Comparison of ENCODE assay signal across 18 cellular contexts in the genomic region with DNA sequence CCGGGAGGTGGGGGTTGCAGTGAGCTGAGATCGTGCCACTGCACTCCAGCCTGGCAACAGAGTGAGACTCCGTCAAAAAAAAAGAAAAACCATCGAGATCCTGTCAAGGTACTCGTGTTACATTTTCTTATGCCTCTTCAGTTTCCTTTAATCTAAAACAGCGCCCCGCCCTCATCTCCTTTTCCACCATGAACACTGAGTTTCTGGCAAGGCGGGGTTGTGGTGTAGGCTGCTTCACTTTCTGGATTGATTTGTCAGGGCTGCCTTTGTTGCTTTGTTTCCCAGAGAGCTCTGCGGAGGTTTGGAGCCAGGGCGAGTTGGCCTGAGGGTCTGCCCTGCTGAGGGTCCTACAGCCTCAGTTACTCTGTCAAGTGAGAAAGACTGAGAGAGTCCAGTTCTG. TPM values are rescaled to one million over a fixed set of nuclear protein-coding genes. Genes with fewer than 3 reads are reported as not detected.
DNase-seq lines count a peak whose midpoint lies in the region; ATAC-seq and FAIRE-seq lines count a peak whose summit lies in the region.
"Had no signal": no experiment of that assay in that cellular context is flagged by ENCODE, and none has a peak within 500 bp of the region (broad histone marks: within the 10 kb centered on the region; RNA-seq: fewer than 3 reads in every experiment).

No MANE protein-coding gene starts in this region.

- H2AK5ac ChIP-seq in neuronal stem cell (ENCODE audit: low read depth, low read length): peak overlapping the region; percentile 25

- FAIRE-seq in G401.6 (lab: Jason Lieb, UNC): peak; percentile 25
- FAIRE-seq: A204.1, HepG2, urothelium cell line had no signal

- peak overlapping the region; percentile 22 for H3K4me3 Mint-ChIP-seq in T-helper 2 cell treated with Interferon-gamma antibody and Interleukin-4, amounts not matched to agents 5 μg/mL and 100 μg/mL, for 36 hours
- peak overlapping the region; percentile 19 for H3K4me3 Mint-ChIP-seq in activated T-helper 1 cell treated with anti-CD3 and anti-CD28 coated beads, Interleukin-12 subunit alpha, Interleukin-12 subunit beta, Interleukin-2, Interleukin-4 antibody, amounts not matched to agents 30 ng/mL and 10 ng/mL and 1 ng/mL, durations not matched to agents 14 hours and 24 hours and 36 hours
- H3K4me3 Mint-ChIP-seq: HFFc6; stimulated activated memory B cell treated with anti-CD40 and anti-IgM and Interleukin-4, amounts not matched to agents 10 μg/mL and 1 μg/mL and 100 μg/mL, for 72 hours had no signal

- no peaks in the 10 kb centered on the region for H3K9me3 ChIP-seq in neuronal stem cell (replicated peaks in 1 of 2; ENCODE audit: control insufficient read depth in 2 of 2, insufficient read depth in 1 of 2, low read depth in 1 of 2, low read length in 2 of 2)
- H3K9me3 ChIP-seq: MG63 had no signal

- no peak overlapping the region for H3K4me3 ChIP-seq in neuronal stem cell (ENCODE audit: low read length in 2 of 2)
- H3K4me3 ChIP-seq: MG63 had no signal

- H4K91ac ChIP-seq in neuronal stem cell (ENCODE audit: low read depth, low read length, poor library complexity): no peak overlapping the region

- intact Hi-C loops in activated T-helper 1 cell treated with anti-CD3 and anti-CD28 coated beads, Interleukin-12 subunit alpha, Interleukin-12 subunit beta, Interleukin-2, Interleukin-4 antibody, amounts not matched to agents 30 ng/mL and 10 ng/mL and 1 ng/mL, durations not matched to agents 14 hours and 24 hours and 36 hours (cut with micrococcal nuclease): no loop called here
- intact Hi-C loops in posterior vena cava (cut with DNase I): no loop called here

- peaks cover 11 to 21% of the 10 kb centered on the region in 2 donors for H3K4me1 ChIP-seq in neuronal stem cell (ENCODE audit: control insufficient read depth in 2 of 2, insufficient read depth in 1 of 2, low read depth in 1 of 2, low read length in 2 of 2)

- ATAC-seq in HG03565 (IDR thresholded peaks at IDR 0.05; ENCODE audit: unreplicated experiment): no peak
- no peak for ATAC-seq in HG02885 (IDR thresholded peaks at IDR 0.05; ENCODE audit: poor library complexity, unreplicated experiment)
- ATAC-seq: HepG2; stimulated activated memory B cell treated with anti-CD40 and anti-IgM and Interleukin-4, amounts not matched to agents 10 μg/mL and 1 μg/mL and 100 μg/mL, for 72 hours had no signal

- H3K23ac ChIP-seq in neuronal stem cell (ENCODE audit: low read depth, low read length, poor library complexity): no peak overlapping the region

- no peak overlapping the region for H3K4me2 ChIP-seq in neuronal stem cell (ENCODE audit: insufficient read depth, low read length, poor library complexity, severe bottlenecking)

- H3K36me3 Mint-ChIP-seq in T-helper 2 cell treated with Interferon-gamma antibody and Interleukin-4, amounts not matched to agents 5 μg/mL and 100 μg/mL, for 36 hours (ENCODE audit: low read depth): peaks cover 13% of the 10 kb centered on the region
- H3K36me3 Mint-ChIP-seq in activated T-helper 1 cell treated with anti-CD3 and anti-CD28 coated beads, Interleukin-12 subunit alpha, Interleukin-12 subunit beta, Interleukin-2, Interleukin-4 antibody, amounts not matched to agents 30 ng/mL and 10 ng/mL and 1 ng/mL, durations not matched to agents 14 hours and 24 hours and 36 hours (ENCODE audit: low read depth): peaks cover 10% of the 10 kb centered on the region

- no peak overlapping the region for H2BK5ac ChIP-seq in neuronal stem cell (ENCODE audit: low read length)

- peak; percentile 6 for DNase-seq in T-helper 2 cell treated with Interferon-gamma antibody and Interleukin-4, amounts not matched to agents 5 μg/mL and 100 μg/mL, for 36 hours (ENCODE audit: low spot score)
- DNase-seq in T-helper 2 cell (no peak), neuronal stem cell (ENCODE audit: low spot score) (no peak), posterior vena cava (ENCODE audit: low spot score) (no peak)
- peak; percentile 14 for DNase-seq in activated T-helper 1 cell treated with anti-CD3 and anti-CD28 coated beads, Interleukin-12 subunit alpha, Interleukin-12 subunit beta, Interleukin-2, Interleukin-4 antibody, amounts not matched to agents 30 ng/mL and 10 ng/mL and 1 ng/mL, durations not matched to agents 14 hours and 24 hours and 36 hours (ENCODE audit: low spot score)
- DNase-seq: activated CD8-positive, alpha-beta memory T cell treated with anti-CD3 and anti-CD28 coated beads, Interleukin-2, amount 50 U/mL, for 4 hours; C1 segment of cervical spinal cord; HFFc6; MG63; NCI-H2029; NCI-H524 treated with DMSO at 0.1 percent for 48 hours had no signal

- H3K27ac Mint-ChIP-seq in T-helper 2 cell treated with Interferon-gamma antibody and Interleukin-4, amounts not matched to agents 5 μg/mL and 100 μg/mL, for 36 hours: no peak overlapping the region
- H3K27ac Mint-ChIP-seq in activated T-helper 1 cell treated with anti-CD3 and anti-CD28 coated beads, Interleukin-12 subunit alpha, Interleukin-12 subunit beta, Interleukin-2, Interleukin-4 antibody, amounts not matched to agents 30 ng/mL and 10 ng/mL and 1 ng/mL, durations not matched to agents 14 hours and 24 hours and 36 hours: peak overlapping the region; percentile 40
- H3K27ac Mint-ChIP-seq: HFFc6; stimulated activated memory B cell treated with anti-CD40 and anti-IgM and Interleukin-4, amounts not matched to agents 10 μg/mL and 1 μg/mL and 100 μg/mL, for 72 hours had no signal

- no peak overlapping the region for H3K18ac ChIP-seq in neuronal stem cell (ENCODE audit: low read length)

- H3K36me3 ChIP-seq in neuronal stem cell (replicated peaks in 1 of 2; ENCODE audit: control insufficient read depth in 2 of 2, insufficient read depth in 2 of 2, low read length in 2 of 2): no peaks in the 10 kb centered on the region
- H3K36me3 ChIP-seq: MG63 had no signal

- no peak overlapping the region for H4K8ac ChIP-seq in neuronal stem cell (ENCODE audit: low read depth, low read length)

- H3K27me3 Mint-ChIP-seq in T-helper 2 cell treated with Interferon-gamma antibody and Interleukin-4, amounts not matched to agents 5 μg/mL and 100 μg/mL, for 36 hours (ENCODE audit: low read depth): no peaks in the 10 kb centered on the region
- H3K27me3 Mint-ChIP-seq in activated T-helper 1 cell treated with anti-CD3 and anti-CD28 coated beads, Interleukin-12 subunit alpha, Interleukin-12 subunit beta, Interleukin-2, Interleukin-4 antibody, amounts not matched to agents 30 ng/mL and 10 ng/mL and 1 ng/mL, durations not matched to agents 14 hours and 24 hours and 36 hours (ENCODE audit: insufficient read depth): no peaks in the 10 kb centered on the region
- H3K27me3 Mint-ChIP-seq: stimulated activated memory B cell treated with anti-CD40 and anti-IgM and Interleukin-4, amounts not matched to agents 10 μg/mL and 1 μg/mL and 100 μg/mL, for 72 hours had no signal

- no peak overlapping the region for H2BK12ac ChIP-seq in neuronal stem cell (ENCODE audit: low read length)

- WGBS in neuronal stem cell (ENCODE audit: extremely low coverage in 2 of 2, insufficient read length in 2 of 2, insufficient replicate concordance in 1 of 2), 2 donors: no CpG with 5 or more reads among the region's 10 CpGs

- H3K4ac ChIP-seq in neuronal stem cell (ENCODE audit: low read length): no peak overlapping the region

- H2BK15ac ChIP-seq in neuronal stem cell (ENCODE audit: low read length): peak overlapping the region; percentile 10

- peaks cover 40% of the 10 kb centered on the region for H3K4me1 Mint-ChIP-seq in T-helper 2 cell treated with Interferon-gamma antibody and Interleukin-4, amounts not matched to agents 5 μg/mL and 100 μg/mL, for 36 hours (ENCODE audit: low read depth)
- peaks cover 54% of the 10 kb centered on the region for H3K4me1 Mint-ChIP-seq in activated T-helper 1 cell treated with anti-CD3 and anti-CD28 coated beads, Interleukin-12 subunit alpha, Interleukin-12 subunit beta, Interleukin-2, Interleukin-4 antibody, amounts not matched to agents 30 ng/mL and 10 ng/mL and 1 ng/mL, durations not matched to agents 14 hours and 24 hours and 36 hours (ENCODE audit: low read depth)

- peak overlapping the region; percentile 70 for H2AFZ ChIP-seq in neuronal stem cell (ENCODE audit: low read length)

- H3K14ac ChIP-seq in neuronal stem cell (ENCODE audit: low read length): no peak overlapping the region

- H3K9ac ChIP-seq in neuronal stem cell (ENCODE audit: low read depth, low read length, poor library complexity): no peak overlapping the region

- H3K79me1 ChIP-seq in neuronal stem cell (ENCODE audit: low read depth, low read length): no peaks in the 10 kb centered on the region

- H3K27me3 ChIP-seq in neuronal stem cell (ENCODE audit: control insufficient read depth in 3 of 3, insufficient read depth in 3 of 3, low read depth in 1 of 3, low read length in 3 of 3): peaks cover 0 to 19% (median 0%) of the 10 kb centered on the region in 3 experiments
- H3K27me3 ChIP-seq: MG63 had no signal

- H3K27ac ChIP-seq in neuronal stem cell (replicated peaks; ENCODE audit: low read length): no peak overlapping the region

- H2BK120ac ChIP-seq in neuronal stem cell (ENCODE audit: low read depth, low read length): no peak overlapping the region

- H3K9me3 Mint-ChIP-seq in T-helper 2 cell treated with Interferon-gamma antibody and Interleukin-4, amounts not matched to agents 5 μg/mL and 100 μg/mL, for 36 hours: no peaks in the 10 kb centered on the region
- no peaks in the 10 kb centered on the region for H3K9me3 Mint-ChIP-seq in activated T-helper 1 cell treated with anti-CD3 and anti-CD28 coated beads, Interleukin-12 subunit alpha, Interleukin-12 subunit beta, Interleukin-2, Interleukin-4 antibody, amounts not matched to agents 30 ng/mL and 10 ng/mL and 1 ng/mL, durations not matched to agents 14 hours and 24 hours and 36 hours
- H3K9me3 Mint-ChIP-seq: HFFc6; stimulated activated memory B cell treated with anti-CD40 and anti-IgM and Interleukin-4, amounts not matched to agents 10 μg/mL and 1 μg/mL and 100 μg/mL, for 72 hours had no signal

RNA-seq across cellular contexts. Expression of gene ITPR3, which starts 8.9 kb away (rescaled TPM):
- 42.7 and 42.9 TPM in 2 replicates for total RNA-seq in activated T-helper 1 cell treated with anti-CD3 and anti-CD28 coated beads, Interleukin-12 subunit alpha, Interleukin-12 subunit beta, Interleukin-2, Interleukin-4 antibody, amounts not matched to agents 30 ng/mL and 10 ng/mL and 1 ng/mL, durations not matched to agents 14 hours and 24 hours and 36 hours
- 1.4 TPM for polyA plus RNA-seq in neuronal stem cell (2013, experiment 1 of 2)
- 1.4 TPM for polyA plus RNA-seq in neuronal stem cell (2013, experiment 2 of 2)
- 10 to 100 TPM; 15.6 to 17.1 TPM for total RNA-seq in posterior vena cava

RNA-seq across cellular contexts. Expression of gene BAK1, which starts 49.9 kb away (rescaled TPM):
- total RNA-seq in activated T-helper 1 cell treated with anti-CD3 and anti-CD28 coated beads, Interleukin-12 subunit alpha, Interleukin-12 subunit beta, Interleukin-2, Interleukin-4 antibody, amounts not matched to agents 30 ng/mL and 10 ng/mL and 1 ng/mL, durations not matched to agents 14 hours and 24 hours and 36 hours: 67.0 and 67.9 TPM in 2 replicates
- polyA plus RNA-seq in neuronal stem cell (2013, experiment 1 of 2): 14.5 TPM
- polyA plus RNA-seq in neuronal stem cell (2013, experiment 2 of 2): 14.1 TPM
- total RNA-seq in posterior vena cava: 10 to 100 TPM; 12.4 to 17.7 TPM

Comparison
In these comparisons a context has a peak if more than half of its experiments do, and no peak if none do; other contexts are left out.
1. DNase-seq: peak in T-helper 2 cell treated with Interferon-gamma antibody and Interleukin-4, amounts not matched to agents 5 μg/mL and 100 μg/mL, for 36 hours (single experiment) and activated T-helper 1 cell treated with anti-CD3 and anti-CD28 coated beads, Interleukin-12 subunit alpha, Interleukin-12 subunit beta, Interleukin-2, Interleukin-4 antibody, amounts not matched to agents 30 ng/mL and 10 ng/mL and 1 ng/mL, durations not matched to agents 14 hours and 24 hours and 36 hours (single experiment); none in T-helper 2 cell (0 of 5), neuronal stem cell (single experiment) and posterior vena cava (single experiment).